8 cellular contexts compared by ENCODE assay signal in genomic region chr20:37992802-37993538, GRCh38. TPM values are rescaled to one million over a fixed set of nuclear protein-coding genes. Genes with fewer than 3 reads are reported as not detected.
DNase-seq lines count a peak whose midpoint lies in the region; ATAC-seq and TF ChIP-seq lines count a peak whose summit lies in the region.

No MANE protein-coding gene starts in this region.

- peaks cover 56% of the 10 kb centered on the region for H3K36me3 Mint-ChIP-seq in activated naive CD4-positive, alpha-beta T cell treated with anti-CD3 and anti-CD28 coated beads for 36 hours (ENCODE audit: low read depth)
- peaks cover 30 to 39% of the 10 kb centered on the region in 2 donors for H3K36me3 Mint-ChIP-seq in activated naive CD4-positive, alpha-beta T cell treated with anti-CD3 and anti-CD28 coated beads, Interleukin-2, amount 50 U/mL, for 72 hours
- H3K36me3 Mint-ChIP-seq in activated CD8-positive, alpha-beta T cell treated with anti-CD3 and anti-CD28 coated beads, Interleukin-2, amount 10 ng/mL, durations not matched to agents 7 days and 5 days (ENCODE audit: low read depth) = peaks cover 51% of the 10 kb centered on the region
- H3K36me3 Mint-ChIP-seq in type B pancreatic cell (peaks cover 29% of the 10 kb centered on the region), T-helper 17 cell (ENCODE audit: low read depth) (peaks cover 25% of the 10 kb centered on the region)

- intact Hi-C loops in activated naive CD4-positive, alpha-beta T cell treated with anti-CD3 and anti-CD28 coated beads for 36 hours (cut with micrococcal nuclease) = loop anchor here (1.0 to 5.0 kb wide), 3 partner anchors 91 to 429 kb away; partner anchors contain the start of gene VSTM2L
- intact Hi-C loops in head of caudate nucleus (cut with DNase I) = loop anchor here (10.0 kb wide), 1 partner anchor 428 kb away; no protein-coding TSS in a partner anchor

- H3K27ac Mint-ChIP-seq in activated naive CD4-positive, alpha-beta T cell treated with anti-CD3 and anti-CD28 coated beads for 36 hours = no peak overlapping the region
- H3K27ac Mint-ChIP-seq in activated naive CD4-positive, alpha-beta T cell treated with anti-CD3 and anti-CD28 coated beads, Interleukin-2, amount 50 U/mL, for 72 hours = no peak overlapping the region
- peak overlapping the region; percentile 53 for H3K27ac Mint-ChIP-seq in activated CD8-positive, alpha-beta T cell treated with anti-CD3 and anti-CD28 coated beads, Interleukin-2, amount 10 ng/mL, durations not matched to agents 7 days and 5 days
- peak overlapping the region; percentile 83 for H3K27ac Mint-ChIP-seq in type B pancreatic cell
- no peak overlapping the region for H3K27ac Mint-ChIP-seq in T-helper 17 cell

- CTCF ChIA-PET in activated naive CD4-positive, alpha-beta T cell treated with anti-CD3 and anti-CD28 coated beads for 36 hours (lab: Charles Lee) = interaction anchor here (0.5 to 1.7 kb wide), 3 partner anchors 9 to 233 kb away, joined by 3 to 4 read pairs (median 3); no protein-coding TSS in a partner anchor
- CTCF ChIA-PET in activated CD8-positive, alpha-beta T cell treated with anti-CD3 and anti-CD28 coated beads, Interleukin-2, amount 10 ng/mL, durations not matched to agents 7 days and 5 days (lab: Charles Lee) = interaction anchor here (0.8 to 2.4 kb wide), 5 partner anchors 13 to 428 kb away, joined by 3 to 14 read pairs (median 5); partner anchors contain the start of genes RPRD1B and TTI1

- H3K9me3 ChIP-seq in T-helper 17 cell (ENCODE audit: control insufficient read depth, low read length, poor library complexity, severe bottlenecking) = no peaks in the 10 kb centered on the region

- no peak for ATAC-seq in activated naive CD4-positive, alpha-beta T cell treated with anti-CD3 and anti-CD28 coated beads, Interleukin-2, amount 50 U/mL, for 72 hours
- no peak for ATAC-seq in activated CD8-positive, alpha-beta T cell treated with anti-CD3 and anti-CD28 coated beads, Interleukin-2, amount 10 ng/mL, durations not matched to agents 7 days and 5 days
- no peak for ATAC-seq in T-helper 17 cell

- H3K27me3 Mint-ChIP-seq in activated naive CD4-positive, alpha-beta T cell treated with anti-CD3 and anti-CD28 coated beads for 36 hours (ENCODE audit: low read depth) = no peaks in the 10 kb centered on the region
- H3K27me3 Mint-ChIP-seq in activated CD8-positive, alpha-beta T cell treated with anti-CD3 and anti-CD28 coated beads, Interleukin-2, amount 10 ng/mL, durations not matched to agents 7 days and 5 days (ENCODE audit: low read depth) = no peaks in the 10 kb centered on the region
- H3K27me3 Mint-ChIP-seq in type B pancreatic cell = no peaks in the 10 kb centered on the region
- no peaks in the 10 kb centered on the region for H3K27me3 Mint-ChIP-seq in T-helper 17 cell

- peak; percentile 84 for TF ChIP-seq CTCF in type B pancreatic cell (conservative IDR thresholded peaks at IDR 0.05)

- peaks cover 13% of the 10 kb centered on the region for H3K4me1 Mint-ChIP-seq in activated naive CD4-positive, alpha-beta T cell treated with anti-CD3 and anti-CD28 coated beads for 36 hours (ENCODE audit: low read depth)
- peaks cover 37% of the 10 kb centered on the region for H3K4me1 Mint-ChIP-seq in activated CD8-positive, alpha-beta T cell treated with anti-CD3 and anti-CD28 coated beads, Interleukin-2, amount 10 ng/mL, durations not matched to agents 7 days and 5 days (ENCODE audit: low read depth)
- H3K4me1 Mint-ChIP-seq in type B pancreatic cell (ENCODE audit: unreplicated experiment) (peaks cover 47% of the 10 kb centered on the region), T-helper 17 cell (peaks cover 5% of the 10 kb centered on the region)

- POLR2A ChIA-PET in activated CD8-positive, alpha-beta T cell treated with anti-CD3 and anti-CD28 coated beads, Interleukin-2, amount 10 ng/mL, durations not matched to agents 7 days and 5 days (lab: Charles Lee) = no interaction called here

- DNase-seq in activated naive CD4-positive, alpha-beta T cell treated with anti-CD3 and anti-CD28 coated beads for 36 hours = peak; percentile 20
- no peak for DNase-seq in activated naive CD4-positive, alpha-beta T cell treated with anti-CD3 and anti-CD28 coated beads, Interleukin-2, amount 50 U/mL, for 72 hours (ENCODE audit: low spot score in 2 of 2)
- peak; percentile 93 for DNase-seq in M059J (ENCODE audit: low read depth)
- peak; percentile 55 for DNase-seq in activated CD8-positive, alpha-beta T cell treated with anti-CD3 and anti-CD28 coated beads, Interleukin-2, amount 10 ng/mL, durations not matched to agents 7 days and 5 days
- peak; percentile 71 for DNase-seq in iPS-NIHi11 (ENCODE audit: low spot score)
- no peak for DNase-seq in type B pancreatic cell (ENCODE audit: extremely low spot score, unreplicated experiment)
- DNase-seq in head of caudate nucleus = no peak
- no peak for DNase-seq in T-helper 17 cell

- H3K9me3 Mint-ChIP-seq in activated naive CD4-positive, alpha-beta T cell treated with anti-CD3 and anti-CD28 coated beads for 36 hours = no peaks in the 10 kb centered on the region
- H3K9me3 Mint-ChIP-seq in activated naive CD4-positive, alpha-beta T cell treated with anti-CD3 and anti-CD28 coated beads, Interleukin-2, amount 50 U/mL, for 72 hours = no peaks in the 10 kb centered on the region
- H3K9me3 Mint-ChIP-seq in activated CD8-positive, alpha-beta T cell treated with anti-CD3 and anti-CD28 coated beads, Interleukin-2, amount 10 ng/mL, durations not matched to agents 7 days and 5 days (ENCODE audit: insufficient read depth) = no peaks in the 10 kb centered on the region
- H3K9me3 Mint-ChIP-seq in type B pancreatic cell = no peaks in the 10 kb centered on the region

- H3K4me3 Mint-ChIP-seq in activated naive CD4-positive, alpha-beta T cell treated with anti-CD3 and anti-CD28 coated beads for 36 hours = no peak overlapping the region
- no peak overlapping the region for H3K4me3 Mint-ChIP-seq in activated CD8-positive, alpha-beta T cell treated with anti-CD3 and anti-CD28 coated beads, Interleukin-2, amount 10 ng/mL, durations not matched to agents 7 days and 5 days
- no peak overlapping the region for H3K4me3 Mint-ChIP-seq in type B pancreatic cell
- H3K4me3 Mint-ChIP-seq in T-helper 17 cell = no peak overlapping the region

RNA-seq across cellular contexts. Expression of gene TTI1, which starts 40.3 kb away (rescaled TPM):
- 10 to 100 TPM; 32.8 to 36.2 TPM for total RNA-seq in activated naive CD4-positive, alpha-beta T cell treated with anti-CD3 and anti-CD28 coated beads for 36 hours
- total RNA-seq in activated naive CD4-positive, alpha-beta T cell treated with anti-CD3 and anti-CD28 coated beads, Interleukin-2, amount 50 U/mL, for 72 hours = 10 to 100 TPM; 36.1 to 40.2 TPM
- total RNA-seq in M059J (2014; rRNA removed; shearing (Covaris generic)) = 24.2 and 40.3 TPM in 2 replicates
- total RNA-seq in activated CD8-positive, alpha-beta T cell treated with anti-CD3 and anti-CD28 coated beads, Interleukin-2, amount 10 ng/mL, durations not matched to agents 7 days and 5 days = 10 to 100 TPM; 29.3 to 32.2 TPM
- 25.1 and 43.8 TPM in 2 replicates for total RNA-seq in type B pancreatic cell (ENCODE audit: low replicate concordance)
- 10 to 100 TPM; 15.5 to 16.0 TPM for total RNA-seq in T-helper 17 cell

RNA-seq across cellular contexts. Expression of gene RPRD1B, which starts 40.6 kb away (rescaled TPM):
- 10 to 100 TPM; 31.6 to 32.7 TPM for total RNA-seq in activated naive CD4-positive, alpha-beta T cell treated with anti-CD3 and anti-CD28 coated beads for 36 hours
- total RNA-seq in activated naive CD4-positive, alpha-beta T cell treated with anti-CD3 and anti-CD28 coated beads, Interleukin-2, amount 50 U/mL, for 72 hours = 10 to 100 TPM; 40.2 to 44.0 TPM
- total RNA-seq in M059J (2014; rRNA removed; shearing (Covaris generic)) = 22.8 and 35.5 TPM in 2 replicates
- 10 to 100 TPM; 32.4 to 34.3 TPM for total RNA-seq in activated CD8-positive, alpha-beta T cell treated with anti-CD3 and anti-CD28 coated beads, Interleukin-2, amount 10 ng/mL, durations not matched to agents 7 days and 5 days
- 29.7 and 41.9 TPM in 2 replicates for total RNA-seq in type B pancreatic cell (ENCODE audit: low replicate concordance)
- total RNA-seq in T-helper 17 cell = 10 to 100 TPM; 47.7 to 51.2 TPM

Comparison
In these comparisons a context has a peak if more than half of its experiments do, and no peak if none do; other contexts are left out.
1. DNase-seq: peak in activated naive CD4-positive, alpha-beta T cell treated with anti-CD3 and anti-CD28 coated beads for 36 hours (single experiment), M059J (single experiment), activated CD8-positive, alpha-beta T cell treated with anti-CD3 and anti-CD28 coated beads, Interleukin-2, amount 10 ng/mL, durations not matched to agents 7 days and 5 days (single experiment) and iPS-NIHi11 (single experiment); none in activated naive CD4-positive, alpha-beta T cell treated with anti-CD3 and anti-CD28 coated beads, Interleukin-2, amount 50 U/mL, for 72 hours (0 of 2), type B pancreatic cell (single experiment), head of caudate nucleus (0 of 42) and T-helper 17 cell (0 of 3).
2. H3K27ac Mint-ChIP-seq: peak in activated CD8-positive, alpha-beta T cell treated with anti-CD3 and anti-CD28 coated beads, Interleukin-2, amount 10 ng/mL, durations not matched to agents 7 days and 5 days (single experiment) and type B pancreatic cell (single experiment); none in activated naive CD4-positive, alpha-beta T cell treated with anti-CD3 and anti-CD28 coated beads for 36 hours (single experiment), activated naive CD4-positive, alpha-beta T cell treated with anti-CD3 and anti-CD28 coated beads, Interleukin-2, amount 50 U/mL, for 72 hours (0 of 2) and T-helper 17 cell (single experiment).